Comparison of ENCODE assay signal across 1 cellular context in the genomic region with DNA sequence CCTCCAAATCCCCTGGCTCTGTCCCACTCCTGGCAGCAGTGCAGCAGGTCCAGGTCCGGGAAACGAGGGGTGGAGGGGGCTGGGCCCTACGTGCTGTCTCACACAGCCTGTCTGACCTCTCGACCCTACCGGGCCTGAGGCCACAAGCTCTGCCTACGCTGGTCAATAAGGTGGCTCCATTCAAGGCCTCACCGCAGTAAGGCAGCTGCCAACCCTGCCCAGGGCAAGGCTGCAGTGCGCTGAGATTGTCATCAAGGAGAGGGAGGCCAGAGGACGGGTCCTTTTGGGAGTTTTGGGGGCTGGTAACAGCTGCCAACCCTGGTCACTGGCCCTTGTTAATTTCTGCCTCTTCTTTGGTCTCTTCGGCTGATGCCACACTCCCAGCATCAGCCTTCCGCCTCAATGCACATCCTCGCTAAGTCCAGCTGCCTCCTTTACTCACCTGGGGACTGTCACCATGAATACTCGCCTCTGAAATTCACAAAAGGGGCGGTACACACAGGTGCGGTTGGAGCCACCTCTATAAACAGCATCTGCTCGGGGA.
TF ChIP-seq lines count a peak whose summit lies in the region.

No MANE protein-coding gene starts in this region.

TF ChIP-seq in HepG2, 621 proteins besides CTCF, POLR2A, EP300 and RAD21 (continued from another document and continues in another):
- TF ChIP-seq, protein P1, sequence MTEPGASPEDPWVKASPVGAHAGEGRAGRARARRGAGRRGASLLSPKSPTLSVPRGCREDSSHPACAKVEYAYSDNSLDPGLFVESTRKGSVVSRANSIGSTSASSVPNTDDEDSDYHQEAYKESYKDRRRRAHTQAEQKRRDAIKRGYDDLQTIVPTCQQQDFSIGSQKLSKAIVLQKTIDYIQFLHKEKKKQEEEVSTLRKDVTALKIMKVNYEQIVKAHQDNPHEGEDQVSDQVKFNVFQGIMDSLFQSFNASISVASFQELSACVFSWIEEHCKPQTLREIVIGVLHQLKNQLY (CRISPR knock-in tag; IDR thresholded peaks at IDR 0.05) = peak; percentile 60; the same call in 1 of the 2 replicates
- TF ChIP-seq, protein P2, sequence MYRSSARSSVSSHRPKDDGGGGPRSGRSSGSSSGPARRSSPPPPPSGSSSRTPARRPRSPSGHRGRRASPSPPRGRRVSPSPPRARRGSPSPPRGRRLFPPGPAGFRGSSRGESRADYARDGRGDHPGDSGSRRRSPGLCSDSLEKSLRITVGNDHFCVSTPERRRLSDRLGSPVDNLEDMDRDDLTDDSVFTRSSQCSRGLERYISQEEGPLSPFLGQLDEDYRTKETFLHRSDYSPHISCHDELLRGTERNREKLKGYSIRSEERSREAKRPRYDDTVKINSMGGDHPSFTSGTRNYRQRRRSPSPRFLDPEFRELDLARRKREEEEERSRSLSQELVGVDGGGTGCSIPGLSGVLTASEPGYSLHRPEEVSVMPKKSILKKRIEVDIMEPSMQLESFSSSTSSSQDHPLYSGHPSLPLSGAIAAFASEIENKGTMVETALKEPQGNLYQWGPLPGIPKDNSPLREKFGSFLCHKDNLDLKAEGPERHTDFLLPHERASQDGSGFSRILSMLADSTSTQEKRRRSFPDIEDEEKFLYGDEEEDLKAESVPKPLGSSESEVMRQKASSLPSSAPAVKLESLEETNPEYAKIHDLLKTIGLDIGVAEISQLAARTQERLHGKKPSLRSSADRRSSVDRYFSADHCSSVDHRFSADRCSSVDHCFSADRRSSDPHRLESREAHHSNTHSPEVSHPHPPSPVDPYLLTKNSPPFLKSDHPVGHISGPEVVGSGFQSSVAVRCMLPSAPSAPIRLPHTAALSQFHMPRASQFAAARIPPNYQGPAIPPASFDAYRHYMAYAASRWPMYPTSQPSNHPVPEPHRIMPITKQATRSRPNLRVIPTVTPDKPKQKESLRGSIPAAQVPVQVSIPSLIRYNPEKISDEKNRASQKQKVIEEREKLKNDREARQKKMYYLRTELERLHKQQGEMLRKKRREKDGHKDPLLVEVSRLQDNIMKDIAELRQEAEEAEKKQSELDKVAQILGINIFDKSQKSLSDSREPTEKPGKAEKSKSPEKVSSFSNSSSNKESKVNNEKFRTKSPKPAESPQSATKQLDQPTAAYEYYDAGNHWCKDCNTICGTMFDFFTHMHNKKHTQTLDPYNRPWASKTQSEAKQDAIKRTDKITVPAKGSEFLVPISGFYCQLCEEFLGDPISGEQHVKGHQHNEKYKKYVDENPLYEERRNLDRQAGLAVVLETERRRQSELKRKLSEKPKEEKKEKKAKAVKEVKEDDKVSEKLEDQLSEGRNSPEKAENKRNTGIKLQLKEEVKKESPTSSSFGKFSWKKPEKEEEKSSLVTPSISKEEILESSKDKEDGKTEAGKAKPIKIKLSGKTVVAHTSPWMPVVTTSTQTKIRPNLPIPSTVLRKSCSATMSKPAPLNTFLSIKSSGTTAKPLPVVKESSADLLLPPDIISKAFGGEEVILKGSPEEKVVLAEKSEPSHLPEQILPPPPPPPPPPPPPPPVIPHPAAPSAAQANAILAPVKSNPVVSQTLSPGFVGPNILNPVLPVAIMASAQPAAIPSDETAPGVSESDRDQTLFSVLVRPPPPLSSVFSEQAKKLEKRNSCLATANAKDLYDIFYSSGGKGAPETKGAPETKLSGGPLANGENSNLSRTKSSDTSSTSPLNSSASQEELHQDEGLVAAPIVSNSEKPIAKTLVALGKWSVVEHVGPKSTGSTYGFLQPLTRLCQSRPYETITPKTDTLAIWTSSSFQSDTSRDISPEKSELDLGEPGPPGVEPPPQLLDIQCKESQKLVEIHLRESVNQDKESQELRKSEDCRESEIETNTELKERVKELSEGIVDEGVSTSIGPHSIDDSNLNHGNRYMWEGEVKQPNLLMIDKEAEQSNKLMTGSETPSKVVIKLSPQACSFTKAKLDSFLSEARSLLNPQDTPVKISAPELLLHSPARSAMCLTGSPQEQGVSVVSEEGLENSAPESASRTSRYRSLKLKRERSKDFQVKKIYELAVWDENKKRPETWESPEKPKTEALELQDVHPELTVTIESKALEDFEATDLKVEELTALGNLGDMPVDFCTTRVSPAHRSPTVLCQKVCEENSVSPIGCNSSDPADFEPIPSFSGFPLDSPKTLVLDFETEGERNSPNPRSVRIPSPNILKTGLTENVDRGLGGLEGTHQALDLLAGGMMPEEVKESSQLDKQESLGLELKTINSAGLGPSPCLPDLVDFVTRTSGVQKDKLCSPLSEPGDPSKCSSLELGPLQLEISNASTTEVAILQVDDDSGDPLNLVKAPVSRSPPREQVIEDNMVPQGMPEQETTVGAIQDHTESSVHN (CRISPR knock-in tag; IDR thresholded peaks at IDR 0.05) = no peak
- no peak for TF ChIP-seq EED (CRISPR knock-in tag; IDR thresholded peaks at IDR 0.05)
- TF ChIP-seq SPEN (CRISPR knock-in tag; IDR thresholded peaks at IDR 0.05; ENCODE audit: low read depth) = peak; percentile 80
- TF ChIP-seq CBX5 (CRISPR knock-in tag; IDR thresholded peaks at IDR 0.05; ENCODE audit: borderline replicate concordance) = no peak
- TF ChIP-seq MIER3 (CRISPR knock-in tag; IDR thresholded peaks at IDR 0.05; ENCODE audit: borderline replicate concordance) = peak; percentile 61; the same call in 1 of the 2 replicates
- TF ChIP-seq, protein P3, sequence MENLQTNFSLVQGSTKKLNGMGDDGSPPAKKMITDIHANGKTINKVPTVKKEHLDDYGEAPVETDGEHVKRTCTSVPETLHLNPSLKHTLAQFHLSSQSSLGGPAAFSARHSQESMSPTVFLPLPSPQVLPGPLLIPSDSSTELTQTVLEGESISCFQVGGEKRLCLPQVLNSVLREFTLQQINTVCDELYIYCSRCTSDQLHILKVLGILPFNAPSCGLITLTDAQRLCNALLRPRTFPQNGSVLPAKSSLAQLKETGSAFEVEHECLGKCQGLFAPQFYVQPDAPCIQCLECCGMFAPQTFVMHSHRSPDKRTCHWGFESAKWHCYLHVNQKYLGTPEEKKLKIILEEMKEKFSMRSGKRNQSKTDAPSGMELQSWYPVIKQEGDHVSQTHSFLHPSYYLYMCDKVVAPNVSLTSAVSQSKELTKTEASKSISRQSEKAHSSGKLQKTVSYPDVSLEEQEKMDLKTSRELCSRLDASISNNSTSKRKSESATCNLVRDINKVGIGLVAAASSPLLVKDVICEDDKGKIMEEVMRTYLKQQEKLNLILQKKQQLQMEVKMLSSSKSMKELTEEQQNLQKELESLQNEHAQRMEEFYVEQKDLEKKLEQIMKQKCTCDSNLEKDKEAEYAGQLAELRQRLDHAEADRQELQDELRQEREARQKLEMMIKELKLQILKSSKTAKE (CRISPR knock-in tag; IDR thresholded peaks at IDR 0.05; ENCODE audit: borderline replicate concordance) = peak; percentile 96
- no peak for TF ChIP-seq NFKBIZ (CRISPR knock-in tag; IDR thresholded peaks at IDR 0.05)
- 0 out of 2 replicates have a peak, but pooled peaks have one; percentile 17 for TF ChIP-seq GATA4 (IDR thresholded peaks at IDR 0.05; ENCODE audit: borderline replicate concordance, low read depth)
- no peak for TF ChIP-seq MATR3 (CRISPR knock-in tag; IDR thresholded peaks at IDR 0.05)
- TF ChIP-seq SOX6 (IDR thresholded peaks at IDR 0.05) = no peak
- TF ChIP-seq SOX6 (CRISPR knock-in tag; IDR thresholded peaks at IDR 0.05) = peak; percentile 14; the same call in 1 of the 2 replicates
- TF ChIP-seq, protein P4, sequence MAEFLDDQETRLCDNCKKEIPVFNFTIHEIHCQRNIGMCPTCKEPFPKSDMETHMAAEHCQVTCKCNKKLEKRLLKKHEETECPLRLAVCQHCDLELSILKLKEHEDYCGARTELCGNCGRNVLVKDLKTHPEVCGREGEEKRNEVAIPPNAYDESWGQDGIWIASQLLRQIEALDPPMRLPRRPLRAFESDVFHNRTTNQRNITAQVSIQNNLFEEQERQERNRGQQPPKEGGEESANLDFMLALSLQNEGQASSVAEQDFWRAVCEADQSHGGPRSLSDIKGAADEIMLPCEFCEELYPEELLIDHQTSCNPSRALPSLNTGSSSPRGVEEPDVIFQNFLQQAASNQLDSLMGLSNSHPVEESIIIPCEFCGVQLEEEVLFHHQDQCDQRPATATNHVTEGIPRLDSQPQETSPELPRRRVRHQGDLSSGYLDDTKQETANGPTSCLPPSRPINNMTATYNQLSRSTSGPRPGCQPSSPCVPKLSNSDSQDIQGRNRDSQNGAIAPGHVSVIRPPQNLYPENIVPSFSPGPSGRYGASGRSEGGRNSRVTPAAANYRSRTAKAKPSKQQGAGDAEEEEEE (CRISPR knock-in tag; IDR thresholded peaks at IDR 0.05; ENCODE audit: borderline replicate concordance) = no peak
- TF ChIP-seq, protein P5, sequence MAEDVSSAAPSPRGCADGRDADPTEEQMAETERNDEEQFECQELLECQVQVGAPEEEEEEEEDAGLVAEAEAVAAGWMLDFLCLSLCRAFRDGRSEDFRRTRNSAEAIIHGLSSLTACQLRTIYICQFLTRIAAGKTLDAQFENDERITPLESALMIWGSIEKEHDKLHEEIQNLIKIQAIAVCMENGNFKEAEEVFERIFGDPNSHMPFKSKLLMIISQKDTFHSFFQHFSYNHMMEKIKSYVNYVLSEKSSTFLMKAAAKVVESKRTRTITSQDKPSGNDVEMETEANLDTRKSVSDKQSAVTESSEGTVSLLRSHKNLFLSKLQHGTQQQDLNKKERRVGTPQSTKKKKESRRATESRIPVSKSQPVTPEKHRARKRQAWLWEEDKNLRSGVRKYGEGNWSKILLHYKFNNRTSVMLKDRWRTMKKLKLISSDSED (CRISPR knock-in tag; IDR thresholded peaks at IDR 0.05) = no peak
- TF ChIP-seq, protein P6, sequence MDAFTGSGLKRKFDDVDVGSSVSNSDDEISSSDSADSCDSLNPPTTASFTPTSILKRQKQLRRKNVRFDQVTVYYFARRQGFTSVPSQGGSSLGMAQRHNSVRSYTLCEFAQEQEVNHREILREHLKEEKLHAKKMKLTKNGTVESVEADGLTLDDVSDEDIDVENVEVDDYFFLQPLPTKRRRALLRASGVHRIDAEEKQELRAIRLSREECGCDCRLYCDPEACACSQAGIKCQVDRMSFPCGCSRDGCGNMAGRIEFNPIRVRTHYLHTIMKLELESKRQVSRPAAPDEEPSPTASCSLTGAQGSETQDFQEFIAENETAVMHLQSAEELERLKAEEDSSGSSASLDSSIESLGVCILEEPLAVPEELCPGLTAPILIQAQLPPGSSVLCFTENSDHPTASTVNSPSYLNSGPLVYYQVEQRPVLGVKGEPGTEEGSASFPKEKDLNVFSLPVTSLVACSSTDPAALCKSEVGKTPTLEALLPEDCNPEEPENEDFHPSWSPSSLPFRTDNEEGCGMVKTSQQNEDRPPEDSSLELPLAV (CRISPR knock-in tag; conservative IDR thresholded peaks at IDR 0.05; ENCODE audit: low read depth) = no peak
- no peak for TF ChIP-seq ZNF260 (CRISPR knock-in tag; IDR thresholded peaks at IDR 0.05; ENCODE audit: borderline replicate concordance, low read depth)
- TF ChIP-seq, protein P7, sequence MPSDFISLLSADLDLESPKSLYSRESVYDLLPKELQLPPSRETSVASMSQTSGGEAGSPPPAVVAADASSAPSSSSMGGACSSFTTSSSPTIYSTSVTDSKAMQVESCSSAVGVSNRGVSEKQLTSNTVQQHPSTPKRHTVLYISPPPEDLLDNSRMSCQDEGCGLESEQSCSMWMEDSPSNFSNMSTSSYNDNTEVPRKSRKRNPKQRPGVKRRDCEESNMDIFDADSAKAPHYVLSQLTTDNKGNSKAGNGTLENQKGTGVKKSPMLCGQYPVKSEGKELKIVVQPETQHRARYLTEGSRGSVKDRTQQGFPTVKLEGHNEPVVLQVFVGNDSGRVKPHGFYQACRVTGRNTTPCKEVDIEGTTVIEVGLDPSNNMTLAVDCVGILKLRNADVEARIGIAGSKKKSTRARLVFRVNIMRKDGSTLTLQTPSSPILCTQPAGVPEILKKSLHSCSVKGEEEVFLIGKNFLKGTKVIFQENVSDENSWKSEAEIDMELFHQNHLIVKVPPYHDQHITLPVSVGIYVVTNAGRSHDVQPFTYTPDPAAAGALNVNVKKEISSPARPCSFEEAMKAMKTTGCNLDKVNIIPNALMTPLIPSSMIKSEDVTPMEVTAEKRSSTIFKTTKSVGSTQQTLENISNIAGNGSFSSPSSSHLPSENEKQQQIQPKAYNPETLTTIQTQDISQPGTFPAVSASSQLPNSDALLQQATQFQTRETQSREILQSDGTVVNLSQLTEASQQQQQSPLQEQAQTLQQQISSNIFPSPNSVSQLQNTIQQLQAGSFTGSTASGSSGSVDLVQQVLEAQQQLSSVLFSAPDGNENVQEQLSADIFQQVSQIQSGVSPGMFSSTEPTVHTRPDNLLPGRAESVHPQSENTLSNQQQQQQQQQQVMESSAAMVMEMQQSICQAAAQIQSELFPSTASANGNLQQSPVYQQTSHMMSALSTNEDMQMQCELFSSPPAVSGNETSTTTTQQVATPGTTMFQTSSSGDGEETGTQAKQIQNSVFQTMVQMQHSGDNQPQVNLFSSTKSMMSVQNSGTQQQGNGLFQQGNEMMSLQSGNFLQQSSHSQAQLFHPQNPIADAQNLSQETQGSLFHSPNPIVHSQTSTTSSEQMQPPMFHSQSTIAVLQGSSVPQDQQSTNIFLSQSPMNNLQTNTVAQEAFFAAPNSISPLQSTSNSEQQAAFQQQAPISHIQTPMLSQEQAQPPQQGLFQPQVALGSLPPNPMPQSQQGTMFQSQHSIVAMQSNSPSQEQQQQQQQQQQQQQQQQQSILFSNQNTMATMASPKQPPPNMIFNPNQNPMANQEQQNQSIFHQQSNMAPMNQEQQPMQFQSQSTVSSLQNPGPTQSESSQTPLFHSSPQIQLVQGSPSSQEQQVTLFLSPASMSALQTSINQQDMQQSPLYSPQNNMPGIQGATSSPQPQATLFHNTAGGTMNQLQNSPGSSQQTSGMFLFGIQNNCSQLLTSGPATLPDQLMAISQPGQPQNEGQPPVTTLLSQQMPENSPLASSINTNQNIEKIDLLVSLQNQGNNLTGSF (CRISPR knock-in tag; IDR thresholded peaks at IDR 0.05) = no peak
- TF ChIP-seq SP1 (IDR thresholded peaks at IDR 0.05) = no peak
- no peak for TF ChIP-seq SP1 (CRISPR knock-in tag; IDR thresholded peaks at IDR 0.05)
- no peak for TF ChIP-seq SRY (CRISPR knock-in tag; IDR thresholded peaks at IDR 0.05)
- TF ChIP-seq NFYB (CRISPR knock-in tag; IDR thresholded peaks at IDR 0.05) = no peak
- TF ChIP-seq DNMT1 (CRISPR knock-in tag; IDR thresholded peaks at IDR 0.05) = no peak
- 0 out of 2 replicates have a peak, but pooled peaks have one; percentile 30 for TF ChIP-seq ZNF136 (CRISPR knock-in tag; IDR thresholded peaks at IDR 0.05; ENCODE audit: low read depth)
- no peak for TF ChIP-seq ZIK1 (CRISPR knock-in tag; IDR thresholded peaks at IDR 0.05; ENCODE audit: borderline replicate concordance, low read depth)
- no peak for TF ChIP-seq ZNF569 (CRISPR knock-in tag; IDR thresholded peaks at IDR 0.05; ENCODE audit: borderline replicate concordance)
- TF ChIP-seq NR2F2 (IDR thresholded peaks at IDR 0.05; ENCODE audit: borderline replicate concordance, low read depth) = peak; percentile 94
- TF ChIP-seq, protein P8, sequence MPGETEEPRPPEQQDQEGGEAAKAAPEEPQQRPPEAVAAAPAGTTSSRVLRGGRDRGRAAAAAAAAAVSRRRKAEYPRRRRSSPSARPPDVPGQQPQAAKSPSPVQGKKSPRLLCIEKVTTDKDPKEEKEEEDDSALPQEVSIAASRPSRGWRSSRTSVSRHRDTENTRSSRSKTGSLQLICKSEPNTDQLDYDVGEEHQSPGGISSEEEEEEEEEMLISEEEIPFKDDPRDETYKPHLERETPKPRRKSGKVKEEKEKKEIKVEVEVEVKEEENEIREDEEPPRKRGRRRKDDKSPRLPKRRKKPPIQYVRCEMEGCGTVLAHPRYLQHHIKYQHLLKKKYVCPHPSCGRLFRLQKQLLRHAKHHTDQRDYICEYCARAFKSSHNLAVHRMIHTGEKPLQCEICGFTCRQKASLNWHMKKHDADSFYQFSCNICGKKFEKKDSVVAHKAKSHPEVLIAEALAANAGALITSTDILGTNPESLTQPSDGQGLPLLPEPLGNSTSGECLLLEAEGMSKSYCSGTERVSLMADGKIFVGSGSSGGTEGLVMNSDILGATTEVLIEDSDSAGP (CRISPR knock-in tag; IDR thresholded peaks at IDR 0.05; ENCODE audit: borderline replicate concordance) = peak; percentile 66; the same call in 1 of the 2 replicates
